In the genomic region with DNA sequence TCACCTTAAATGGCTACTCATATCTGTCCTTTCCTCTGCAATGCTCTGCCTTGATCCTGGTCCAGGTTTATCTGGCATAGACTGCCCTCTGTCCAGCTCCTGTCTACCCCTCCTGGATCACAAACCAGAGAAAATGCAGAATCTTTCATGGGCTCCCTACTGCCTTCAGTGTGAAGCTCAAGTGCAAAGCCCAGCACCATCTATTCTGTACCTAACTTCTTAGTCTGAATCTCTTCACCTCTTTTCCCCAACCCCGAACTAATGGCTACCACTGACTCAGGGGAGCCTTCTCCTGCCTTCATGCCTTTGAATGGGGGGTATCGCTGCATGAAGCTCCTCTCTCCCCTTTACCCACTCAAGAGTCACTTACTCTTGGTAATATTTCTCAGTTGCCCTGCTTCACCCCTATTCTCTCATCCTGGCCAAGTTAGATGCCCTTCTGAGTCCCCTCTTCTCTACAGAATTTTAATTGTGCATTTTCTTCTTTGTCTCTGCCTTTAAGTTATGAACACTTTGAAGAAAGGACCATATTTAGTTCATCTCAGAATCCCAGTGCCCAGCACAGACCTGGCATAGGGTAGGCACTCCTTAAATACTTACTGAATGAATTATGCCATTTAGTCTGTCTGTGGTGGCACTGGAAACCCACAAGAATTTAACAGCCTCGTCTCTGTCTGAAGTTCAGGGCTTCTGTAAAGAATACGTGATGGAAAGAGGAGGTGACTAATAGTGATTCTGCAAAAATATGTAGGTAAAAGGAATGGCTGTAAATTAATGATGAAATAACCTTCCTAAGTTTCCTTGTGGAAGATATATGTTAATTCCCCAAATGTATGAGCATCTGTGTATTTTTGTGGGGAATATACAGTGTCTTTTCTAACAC, we compare ENCODE assay signal across 11 cellular contexts.
DNase-seq lines count a peak whose midpoint lies in the region; ATAC-seq, FAIRE-seq and TF ChIP-seq lines count a peak whose summit lies in the region.
"Had no signal": no experiment of that assay in that cellular context is flagged by ENCODE, and none has a peak within 500 bp of the region (broad histone marks: within the 10 kb centered on the region; RNA-seq: fewer than 3 reads in every experiment).

No MANE protein-coding gene starts in this region.

- DNase-seq in EL (peak; percentile 93), NCI-H226 (peak; percentile 96), astrocyte of the hippocampus (ENCODE audit: low read depth, low spot score) (peak; percentile 91), GM13977 (ENCODE audit: low spot score) (no peak), HepG2 (ENCODE audit: low spot score) (no peak)
- DNase-seq in naive thymus-derived CD8-positive, alpha-beta T cell, result peak in 4 of 10 donors; percentile 2 to 31 (median 12)
- DNase-seq: NCI-H1105, WERI-Rb-1 had no signal

- H3K4me3 ChIP-seq in HepG2 (replicated peaks in 1 of 3; ENCODE audit: insufficient read depth in 1 of 3, low read depth in 2 of 3, low read length in 3 of 3), result no peak overlapping the region
- H3K4me3 ChIP-seq: GM12878 had no signal

- no peak overlapping the region for H2AFZ ChIP-seq in HepG2 (ENCODE audit: low read length)

- TF ChIP-seq RAD21 in HepG2 (CRISPR knock-in tag; IDR thresholded peaks at IDR 0.05), result no peak

- intact Hi-C loops in HepG2 (cut with micrococcal nuclease; ENCODE audit: unreplicated experiment), result no loop called here

- peaks cover 0 to 8% (median 0%) of the 10 kb centered on the region in 9 donors for H3K9me3 Mint-ChIP-seq in naive thymus-derived CD8-positive, alpha-beta T cell

- no peak for TF ChIP-seq POLR2A in HepG2 (IDR thresholded peaks at IDR 0.05; ENCODE audit: insufficient read depth in 1 of 2, low read depth in 2 of 2, low read length in 2 of 2)

- ATAC-seq in naive thymus-derived CD8-positive, alpha-beta T cell, result peak; percentile 59 to 83
- no peak for ATAC-seq in HG02884 (IDR thresholded peaks at IDR 0.05; ENCODE audit: unreplicated experiment)
- ATAC-seq in HG02885 (IDR thresholded peaks at IDR 0.05; ENCODE audit: poor library complexity, unreplicated experiment), result no peak
- no peak for ATAC-seq in HepG2
- ATAC-seq: GM12878 had no signal

- BruUV-seq in HepG2 (replicated peaks; lab: Mats Ljungman, UMichigan), result no TSS peak

- H3K4me1 Mint-ChIP-seq in naive thymus-derived CD8-positive, alpha-beta T cell, result peaks cover 40 to 81% (median 78%) of the 10 kb centered on the region in 4 donors

- H3K36me3 Mint-ChIP-seq in naive thymus-derived CD8-positive, alpha-beta T cell, result peaks cover 0 to 2% (median 0%) of the 10 kb centered on the region in 3 donors

- in situ Hi-C loops in GM13977 (cut with MboI; ENCODE audit: low pct_unique_long_range_greater_than_20kb, low sequenced_read_pairs, unreplicated experiment) (no loop called here), HepG2 (cut with HindIII; ENCODE audit: extremely low pct_ligation_motif_present, low pct_unique_long_range_greater_than_20kb) (no loop called here)

- no peaks in the 10 kb centered on the region for H4K20me1 ChIP-seq in HepG2 (ENCODE audit: insufficient read depth, low read length)

- CTCF ChIA-PET in HepG2 (lab: Yijun Ruan, JAX; ENCODE audit: low intra/inter-chr PET ratio, low total read pairs), result no interaction called here

- H3K36me3 ChIP-seq in HepG2 (replicated peaks in 1 of 2; ENCODE audit: control insufficient read depth in 1 of 2, insufficient read depth in 2 of 2, low read length in 2 of 2), result no peaks in the 10 kb centered on the region
- H3K36me3 ChIP-seq: WERI-Rb-1 had no signal

- peak overlapping the region; percentile 4 to 88 (median 78) for H3K27ac Mint-ChIP-seq in naive thymus-derived CD8-positive, alpha-beta T cell

- H3K27me3 Mint-ChIP-seq in naive thymus-derived CD8-positive, alpha-beta T cell, result no peaks in the 10 kb centered on the region

- H3K9ac ChIP-seq in HepG2 (ENCODE audit: insufficient read depth, low read depth, low read length), result no peak overlapping the region

- H3K4me2 ChIP-seq in HepG2 (ENCODE audit: low read depth, low read length), result no peak overlapping the region

- FAIRE-seq in HepG2 (lab: Jason Lieb, UNC), result no peak
- FAIRE-seq: GM12878 had no signal

- no peaks in the 10 kb centered on the region for H3K9me3 ChIP-seq in HepG2 (ENCODE audit: low read length)

- H3K4me3 Mint-ChIP-seq in naive thymus-derived CD8-positive, alpha-beta T cell, result peak overlapping the region in 7 of 10 donors; percentile 34 to 69 (median 51)

- H3K4me1 ChIP-seq in HepG2 (ENCODE audit: insufficient read depth, low read length), result no peaks in the 10 kb centered on the region

- H3K27me3 ChIP-seq in HepG2 (ENCODE audit: control insufficient read depth in 1 of 2, insufficient read depth in 2 of 2, low read length in 2 of 2), result no peaks in the 10 kb centered on the region

- H3K27ac ChIP-seq in HepG2 (ENCODE audit: extremely low read length, insufficient read depth, low read length), result no peak overlapping the region
- H3K27ac ChIP-seq: WERI-Rb-1 had no signal

- TF ChIP-seq CTCF in GM13977 (IDR thresholded peaks at IDR 0.05; ENCODE audit: extremely low read depth, insufficient read depth, missing control alignments) (no peak), HepG2 (CRISPR knock-in tag; IDR thresholded peaks at IDR 0.05) (no peak)

- POLR2A ChIA-PET in naive thymus-derived CD8-positive, alpha-beta T cell (lab: Charles Lee), result interaction anchor here (0.7 to 1.9 kb wide), 7 partner anchors 12 to 191 kb away, joined by 3 to 7 read pairs (median 3); a partner anchor contains a TSS
- POLR2A ChIA-PET in HepG2 (lab: Yijun Ruan, JAX), result no interaction called here

- WGBS in HepG2 (ENCODE audit: low lambda C conversion rate), result 23% methylated on average over 4 of the region's 4 CpGs

- TF ChIP-seq EP300 in HepG2 (IDR thresholded peaks at IDR 0.05; ENCODE audit: low read depth in 2 of 2, low read length in 2 of 2), result no peak
- no peak for TF ChIP-seq EP300 in HepG2 (CRISPR knock-in tag; IDR thresholded peaks at IDR 0.05; ENCODE audit: borderline replicate concordance)

- H3K79me2 ChIP-seq in HepG2 (ENCODE audit: insufficient read depth, low read length), result no peaks in the 10 kb centered on the region

TF ChIP-seq in HepG2, 621 proteins besides CTCF, POLR2A, EP300 and RAD21:
- TF ChIP-seq, protein P1, sequence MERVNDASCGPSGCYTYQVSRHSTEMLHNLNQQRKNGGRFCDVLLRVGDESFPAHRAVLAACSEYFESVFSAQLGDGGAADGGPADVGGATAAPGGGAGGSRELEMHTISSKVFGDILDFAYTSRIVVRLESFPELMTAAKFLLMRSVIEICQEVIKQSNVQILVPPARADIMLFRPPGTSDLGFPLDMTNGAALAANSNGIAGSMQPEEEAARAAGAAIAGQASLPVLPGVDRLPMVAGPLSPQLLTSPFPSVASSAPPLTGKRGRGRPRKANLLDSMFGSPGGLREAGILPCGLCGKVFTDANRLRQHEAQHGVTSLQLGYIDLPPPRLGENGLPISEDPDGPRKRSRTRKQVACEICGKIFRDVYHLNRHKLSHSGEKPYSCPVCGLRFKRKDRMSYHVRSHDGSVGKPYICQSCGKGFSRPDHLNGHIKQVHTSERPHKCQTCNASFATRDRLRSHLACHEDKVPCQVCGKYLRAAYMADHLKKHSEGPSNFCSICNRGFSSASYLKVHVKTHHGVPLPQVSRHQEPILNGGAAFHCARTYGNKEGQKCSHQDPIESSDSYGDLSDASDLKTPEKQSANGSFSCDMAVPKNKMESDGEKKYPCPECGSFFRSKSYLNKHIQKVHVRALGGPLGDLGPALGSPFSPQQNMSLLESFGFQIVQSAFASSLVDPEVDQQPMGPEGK (CRISPR knock-in tag; IDR thresholded peaks at IDR 0.05), result no peak
- TF ChIP-seq RARA (CRISPR knock-in tag; IDR thresholded peaks at IDR 0.05), result no peak
- no peak for TF ChIP-seq ZNF317 (CRISPR knock-in tag; IDR thresholded peaks at IDR 0.05)
- TF ChIP-seq TRIM24 (CRISPR knock-in tag; IDR thresholded peaks at IDR 0.05), result no peak
- no peak for TF ChIP-seq ZIK1 (CRISPR knock-in tag; IDR thresholded peaks at IDR 0.05; ENCODE audit: borderline replicate concordance, low read depth)
- no peak for TF ChIP-seq STAT5B (CRISPR knock-in tag; IDR thresholded peaks at IDR 0.05)

Comparison
In these comparisons a context has a peak if more than half of its experiments do, and no peak if none do; other contexts are left out.
1. DNase-seq: peak in EL (single experiment), NCI-H226 (single experiment) and astrocyte of the hippocampus (single experiment); none in GM13977 (single experiment) and HepG2 (single experiment).
2. ATAC-seq: peak in naive thymus-derived CD8-positive, alpha-beta T cell (2 of 2); none in HG02884 (single experiment), HG02885 (single experiment) and HepG2 (single experiment).